25 cellular contexts compared by ENCODE assay signal in the genomic region with DNA sequence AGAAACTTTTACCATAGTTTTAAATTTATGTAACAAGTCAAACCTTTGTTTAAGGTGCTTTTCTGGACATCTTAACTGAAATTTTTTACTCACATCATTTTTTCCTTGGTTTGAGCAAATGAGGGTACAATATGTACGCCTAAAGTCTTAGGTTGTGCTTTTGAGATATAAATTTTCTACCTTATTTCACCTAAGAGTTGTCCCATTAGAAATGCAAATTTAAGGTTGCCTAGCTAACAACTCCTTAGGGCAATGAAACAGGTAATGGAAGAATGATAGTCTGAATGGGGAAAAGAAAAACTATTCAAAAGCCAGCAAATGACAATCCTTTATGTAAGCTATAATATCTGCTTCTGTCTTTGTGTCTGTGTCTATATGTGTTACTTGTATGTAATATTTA.
"Had no signal": no experiment of that assay in that cellular context is flagged by ENCODE, and none has a peak within 500 bp of the region (broad histone marks: within the 10 kb centered on the region; RNA-seq: fewer than 3 reads in every experiment).

No MANE protein-coding gene starts in this region.

- H3K27ac Mint-ChIP-seq: activated CD4-positive, alpha-beta memory T cell treated with anti-CD3 and anti-CD28 coated beads, Interleukin-2, amount 10 ng/mL, durations not matched to agents 7 days and 5 days; activated CD4-positive, alpha-beta T cell treated with anti-CD3 and anti-CD28 coated beads for 36 hours; activated naive CD4-positive, alpha-beta T cell treated with anti-CD3 and anti-CD28 coated beads, Interleukin-2, amount 10 ng/mL, durations not matched to agents 7 days and 5 days; activated naive CD8-positive, alpha-beta T cell treated with anti-CD3 and anti-CD28 coated beads for 36 hours; activated T-cell treated with anti-CD3 and anti-CD28 coated beads, Interleukin-2, amount 50 U/mL, for 72 hours; activated T-helper 2 cell treated with anti-CD3 and anti-CD28 coated beads, Interferon-gamma antibody, Interleukin-2, Interleukin-4, amounts not matched to agents 10 μg/mL and 5 μg/mL and 100 μg/mL, durations not matched to agents 14 hours and 24 hours and 36 hours; T-cell had no signal

- H3K27ac ChIP-seq: brain microvascular endothelial cell, cardiac muscle cell, KMS-11, SK-N-MC, VCaP had no signal

- H3K27me3 ChIP-seq: brain microvascular endothelial cell, cardiac muscle cell had no signal

- H3K27me3 Mint-ChIP-seq: activated CD4-positive, alpha-beta memory T cell treated with anti-CD3 and anti-CD28 coated beads, Interleukin-2, amount 10 ng/mL, durations not matched to agents 7 days and 5 days; activated CD4-positive, alpha-beta T cell treated with anti-CD3 and anti-CD28 coated beads for 36 hours; activated naive CD4-positive, alpha-beta T cell treated with anti-CD3 and anti-CD28 coated beads, Interleukin-2, amount 10 ng/mL, durations not matched to agents 7 days and 5 days; activated naive CD8-positive, alpha-beta T cell treated with anti-CD3 and anti-CD28 coated beads for 36 hours; T-cell had no signal

- H3K36me3 ChIP-seq: brain microvascular endothelial cell, cardiac muscle cell had no signal

- DNase-seq: activated CD4-positive, alpha-beta memory T cell treated with anti-CD3 and anti-CD28 coated beads, Interleukin-2, amount 10 ng/mL, durations not matched to agents 7 days and 5 days; activated CD4-positive, alpha-beta T cell treated with anti-CD3 and anti-CD28 coated beads for 36 hours; activated CD4-positive, alpha-beta T cell treated with anti-CD3 and anti-CD28 coated beads, Interleukin-2, amount 50 U/mL, for 1 hour; activated gamma-delta T cell treated with Interleukin-2 at 50 U/mL for 16 hours; activated naive CD4-positive, alpha-beta T cell treated with anti-CD3 and anti-CD28 coated beads, Interleukin-2, amount 10 ng/mL, durations not matched to agents 7 days and 5 days; activated naive CD8-positive, alpha-beta T cell treated with anti-CD3 and anti-CD28 coated beads for 36 hours; activated T-cell treated with anti-CD3 and anti-CD28 coated beads for 4 hours; activated T-cell treated with anti-CD3 and anti-CD28 coated beads, Interleukin-2, amount 50 U/mL, for 72 hours; brain microvascular endothelial cell; NCI-H1092; NCI-H1417; NCI-H1930; NCI-H2171; NCI-H2227 treated with DMSO at 0.1 percent for 48 hours; NCI-H526 treated with DMSO at 0.1 percent for 48 hours; NCI-H82; RPMI8226; T-cell; T-helper 2 cell had no signal

- H3K9me3 Mint-ChIP-seq: activated CD4-positive, alpha-beta memory T cell treated with anti-CD3 and anti-CD28 coated beads, Interleukin-2, amount 10 ng/mL, durations not matched to agents 7 days and 5 days; activated naive CD4-positive, alpha-beta T cell treated with anti-CD3 and anti-CD28 coated beads, Interleukin-2, amount 10 ng/mL, durations not matched to agents 7 days and 5 days; activated naive CD8-positive, alpha-beta T cell treated with anti-CD3 and anti-CD28 coated beads for 36 hours; activated T-cell treated with anti-CD3 and anti-CD28 coated beads, Interleukin-2, amount 50 U/mL, for 72 hours; activated T-helper 2 cell treated with anti-CD3 and anti-CD28 coated beads, Interferon-gamma antibody, Interleukin-2, Interleukin-4, amounts not matched to agents 10 μg/mL and 5 μg/mL and 100 μg/mL, durations not matched to agents 14 hours and 24 hours and 36 hours; T-cell had no signal

- ATAC-seq: activated CD4-positive, alpha-beta T cell treated with anti-CD3 and anti-CD28 coated beads for 36 hours; activated T-cell treated with anti-CD3 and anti-CD28 coated beads, Interleukin-2, amount 50 U/mL, for 72 hours; Right ventricle myocardium inferior; T-cell had no signal

- H3K4me3 Mint-ChIP-seq: activated CD4-positive, alpha-beta memory T cell treated with anti-CD3 and anti-CD28 coated beads, Interleukin-2, amount 10 ng/mL, durations not matched to agents 7 days and 5 days; activated CD4-positive, alpha-beta T cell treated with anti-CD3 and anti-CD28 coated beads for 36 hours; activated naive CD4-positive, alpha-beta T cell treated with anti-CD3 and anti-CD28 coated beads, Interleukin-2, amount 10 ng/mL, durations not matched to agents 7 days and 5 days; activated naive CD8-positive, alpha-beta T cell treated with anti-CD3 and anti-CD28 coated beads for 36 hours; activated T-cell treated with anti-CD3 and anti-CD28 coated beads, Interleukin-2, amount 50 U/mL, for 72 hours; T-cell had no signal

- H3K4me3 ChIP-seq: cardiac muscle cell, SK-N-MC had no signal

- H3K9ac ChIP-seq: KMS-11 had no signal
